In the genomic region with DNA sequence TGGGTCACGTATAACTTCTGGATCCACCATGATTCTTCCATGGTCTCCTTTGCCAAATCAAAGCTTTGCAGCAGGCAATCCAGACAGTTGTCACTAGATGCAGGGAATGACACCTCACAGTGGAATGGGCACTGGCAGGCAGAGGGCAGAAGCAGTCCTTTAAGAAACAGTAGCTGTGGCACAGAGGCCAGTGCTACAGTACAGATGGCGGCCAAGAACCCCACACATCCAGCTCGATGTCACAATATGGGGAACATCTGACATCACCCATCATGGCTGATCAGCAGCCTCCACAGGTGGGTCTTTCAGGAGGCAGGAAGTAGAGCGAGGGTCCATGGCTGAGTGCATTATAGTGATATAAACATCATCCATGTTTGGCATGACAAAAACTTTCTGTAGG, we compare ENCODE assay signal across 2 cellular contexts.
A peak's percentile ranks its signal among the peaks of the same experiment; 100 is the strongest.
TF ChIP-seq lines count a peak whose summit lies in the region.

No MANE protein-coding gene starts in this region.

TF ChIP-seq in SK-N-SH, 30 proteins besides CTCF, POLR2A, EP300 and RAD21 (continued from another document):
- TF ChIP-seq, protein P1, sequence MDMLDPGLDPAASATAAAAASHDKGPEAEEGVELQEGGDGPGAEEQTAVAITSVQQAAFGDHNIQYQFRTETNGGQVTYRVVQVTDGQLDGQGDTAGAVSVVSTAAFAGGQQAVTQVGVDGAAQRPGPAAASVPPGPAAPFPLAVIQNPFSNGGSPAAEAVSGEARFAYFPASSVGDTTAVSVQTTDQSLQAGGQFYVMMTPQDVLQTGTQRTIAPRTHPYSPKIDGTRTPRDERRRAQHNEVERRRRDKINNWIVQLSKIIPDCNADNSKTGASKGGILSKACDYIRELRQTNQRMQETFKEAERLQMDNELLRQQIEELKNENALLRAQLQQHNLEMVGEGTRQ (IDR thresholded peaks at IDR 0.05; ENCODE audit: borderline replicate concordance, low read depth, low read length) = 0 out of 2 replicates have a peak, but pooled peaks have one; percentile 2
- TF ChIP-seq, protein P2, sequence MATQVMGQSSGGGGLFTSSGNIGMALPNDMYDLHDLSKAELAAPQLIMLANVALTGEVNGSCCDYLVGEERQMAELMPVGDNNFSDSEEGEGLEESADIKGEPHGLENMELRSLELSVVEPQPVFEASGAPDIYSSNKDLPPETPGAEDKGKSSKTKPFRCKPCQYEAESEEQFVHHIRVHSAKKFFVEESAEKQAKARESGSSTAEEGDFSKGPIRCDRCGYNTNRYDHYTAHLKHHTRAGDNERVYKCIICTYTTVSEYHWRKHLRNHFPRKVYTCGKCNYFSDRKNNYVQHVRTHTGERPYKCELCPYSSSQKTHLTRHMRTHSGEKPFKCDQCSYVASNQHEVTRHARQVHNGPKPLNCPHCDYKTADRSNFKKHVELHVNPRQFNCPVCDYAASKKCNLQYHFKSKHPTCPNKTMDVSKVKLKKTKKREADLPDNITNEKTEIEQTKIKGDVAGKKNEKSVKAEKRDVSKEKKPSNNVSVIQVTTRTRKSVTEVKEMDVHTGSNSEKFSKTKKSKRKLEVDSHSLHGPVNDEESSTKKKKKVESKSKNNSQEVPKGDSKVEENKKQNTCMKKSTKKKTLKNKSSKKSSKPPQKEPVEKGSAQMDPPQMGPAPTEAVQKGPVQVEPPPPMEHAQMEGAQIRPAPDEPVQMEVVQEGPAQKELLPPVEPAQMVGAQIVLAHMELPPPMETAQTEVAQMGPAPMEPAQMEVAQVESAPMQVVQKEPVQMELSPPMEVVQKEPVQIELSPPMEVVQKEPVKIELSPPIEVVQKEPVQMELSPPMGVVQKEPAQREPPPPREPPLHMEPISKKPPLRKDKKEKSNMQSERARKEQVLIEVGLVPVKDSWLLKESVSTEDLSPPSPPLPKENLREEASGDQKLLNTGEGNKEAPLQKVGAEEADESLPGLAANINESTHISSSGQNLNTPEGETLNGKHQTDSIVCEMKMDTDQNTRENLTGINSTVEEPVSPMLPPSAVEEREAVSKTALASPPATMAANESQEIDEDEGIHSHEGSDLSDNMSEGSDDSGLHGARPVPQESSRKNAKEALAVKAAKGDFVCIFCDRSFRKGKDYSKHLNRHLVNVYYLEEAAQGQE (IDR thresholded peaks at IDR 0.05; ENCODE audit: low read depth, low read length) = no peak
- TF ChIP-seq MXI1 (IDR thresholded peaks at IDR 0.05; ENCODE audit: low read depth, low read length) (0 out of 2 replicates have a peak, but pooled peaks have one; percentile 18), POLR2AphosphoS5 (IDR thresholded peaks at IDR 0.05; ENCODE audit: low read depth, low read length) (peak; percentile 18; the same call in 1 of the 2 replicates)

TF ChIP-seq in SK-N-SH treated with all-trans-retinoic acid at 6 μM for 48 hours, 23 proteins besides CTCF, POLR2A, EP300 and RAD21 (continued from another document):
- TF ChIP-seq ZNF565 (CRISPR knock-in tag; conservative IDR thresholded peaks at IDR 0.05; ENCODE audit: low read depth) (no peak), ZNF70 (CRISPR knock-in tag; IDR thresholded peaks at IDR 0.05) (no peak), ESRRG (CRISPR knock-in tag; IDR thresholded peaks at IDR 0.05) (no peak), BACH2 (CRISPR knock-in tag; IDR thresholded peaks at IDR 0.05; ENCODE audit: borderline replicate concordance) (no peak), RARB (CRISPR knock-in tag; IDR thresholded peaks at IDR 0.05) (no peak), OSR1 (CRISPR knock-in tag; IDR thresholded peaks at IDR 0.05) (no peak), ZFP3 (CRISPR knock-in tag; IDR thresholded peaks at IDR 0.05) (no peak), TCF4 (CRISPR knock-in tag; IDR thresholded peaks at IDR 0.05; ENCODE audit: borderline replicate concordance) (no peak)
- TF ChIP-seq, protein P3, sequence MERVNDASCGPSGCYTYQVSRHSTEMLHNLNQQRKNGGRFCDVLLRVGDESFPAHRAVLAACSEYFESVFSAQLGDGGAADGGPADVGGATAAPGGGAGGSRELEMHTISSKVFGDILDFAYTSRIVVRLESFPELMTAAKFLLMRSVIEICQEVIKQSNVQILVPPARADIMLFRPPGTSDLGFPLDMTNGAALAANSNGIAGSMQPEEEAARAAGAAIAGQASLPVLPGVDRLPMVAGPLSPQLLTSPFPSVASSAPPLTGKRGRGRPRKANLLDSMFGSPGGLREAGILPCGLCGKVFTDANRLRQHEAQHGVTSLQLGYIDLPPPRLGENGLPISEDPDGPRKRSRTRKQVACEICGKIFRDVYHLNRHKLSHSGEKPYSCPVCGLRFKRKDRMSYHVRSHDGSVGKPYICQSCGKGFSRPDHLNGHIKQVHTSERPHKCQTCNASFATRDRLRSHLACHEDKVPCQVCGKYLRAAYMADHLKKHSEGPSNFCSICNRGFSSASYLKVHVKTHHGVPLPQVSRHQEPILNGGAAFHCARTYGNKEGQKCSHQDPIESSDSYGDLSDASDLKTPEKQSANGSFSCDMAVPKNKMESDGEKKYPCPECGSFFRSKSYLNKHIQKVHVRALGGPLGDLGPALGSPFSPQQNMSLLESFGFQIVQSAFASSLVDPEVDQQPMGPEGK (CRISPR knock-in tag; IDR thresholded peaks at IDR 0.05; ENCODE audit: borderline replicate concordance) = no peak
- TF ChIP-seq, protein P4, sequence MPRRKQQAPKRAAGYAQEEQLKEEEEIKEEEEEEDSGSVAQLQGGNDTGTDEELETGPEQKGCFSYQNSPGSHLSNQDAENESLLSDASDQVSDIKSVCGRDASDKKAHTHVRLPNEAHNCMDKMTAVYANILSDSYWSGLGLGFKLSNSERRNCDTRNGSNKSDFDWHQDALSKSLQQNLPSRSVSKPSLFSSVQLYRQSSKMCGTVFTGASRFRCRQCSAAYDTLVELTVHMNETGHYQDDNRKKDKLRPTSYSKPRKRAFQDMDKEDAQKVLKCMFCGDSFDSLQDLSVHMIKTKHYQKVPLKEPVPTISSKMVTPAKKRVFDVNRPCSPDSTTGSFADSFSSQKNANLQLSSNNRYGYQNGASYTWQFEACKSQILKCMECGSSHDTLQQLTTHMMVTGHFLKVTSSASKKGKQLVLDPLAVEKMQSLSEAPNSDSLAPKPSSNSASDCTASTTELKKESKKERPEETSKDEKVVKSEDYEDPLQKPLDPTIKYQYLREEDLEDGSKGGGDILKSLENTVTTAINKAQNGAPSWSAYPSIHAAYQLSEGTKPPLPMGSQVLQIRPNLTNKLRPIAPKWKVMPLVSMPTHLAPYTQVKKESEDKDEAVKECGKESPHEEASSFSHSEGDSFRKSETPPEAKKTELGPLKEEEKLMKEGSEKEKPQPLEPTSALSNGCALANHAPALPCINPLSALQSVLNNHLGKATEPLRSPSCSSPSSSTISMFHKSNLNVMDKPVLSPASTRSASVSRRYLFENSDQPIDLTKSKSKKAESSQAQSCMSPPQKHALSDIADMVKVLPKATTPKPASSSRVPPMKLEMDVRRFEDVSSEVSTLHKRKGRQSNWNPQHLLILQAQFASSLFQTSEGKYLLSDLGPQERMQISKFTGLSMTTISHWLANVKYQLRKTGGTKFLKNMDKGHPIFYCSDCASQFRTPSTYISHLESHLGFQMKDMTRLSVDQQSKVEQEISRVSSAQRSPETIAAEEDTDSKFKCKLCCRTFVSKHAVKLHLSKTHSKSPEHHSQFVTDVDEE (CRISPR knock-in tag; IDR thresholded peaks at IDR 0.05) = no peak
